ENCODE assay signal across 1 cellular context in genomic region chr13:99969934-99970760, GRCh38.
TF ChIP-seq lines count a peak whose summit lies in the region.

No MANE protein-coding gene starts in this region.

TF ChIP-seq in GM12878, 131 proteins besides CTCF, POLR2A, EP300 and RAD21 (continued from another document):
- no peak for TF ChIP-seq PKNOX1 (IDR thresholded peaks at IDR 0.05)
- TF ChIP-seq HCFC1 (IDR thresholded peaks at IDR 0.05; ENCODE audit: low read length), result no peak
- TF ChIP-seq FOS (IDR thresholded peaks at IDR 0.05; ENCODE audit: borderline replicate concordance, extremely low read depth, insufficient read length), result no peak
- no peak for TF ChIP-seq USF1 (IDR thresholded peaks at IDR 0.05; ENCODE audit: borderline replicate concordance, extremely low read length, insufficient read depth, low read depth, low read length)
- no peak for TF ChIP-seq ZBTB33 (IDR thresholded peaks at IDR 0.05)
- no peak for TF ChIP-seq ESRRA (IDR thresholded peaks at IDR 0.05; ENCODE audit: low read length)
- no peak for TF ChIP-seq BHLHE40 (IDR thresholded peaks at IDR 0.05; ENCODE audit: borderline replicate concordance in 1 of 2, low read depth in 2 of 2, low read length in 1 of 2)
- TF ChIP-seq MXI1 (IDR thresholded peaks at IDR 0.05; ENCODE audit: low read depth, low read length), result no peak
- no peak for TF ChIP-seq HSF1 (IDR thresholded peaks at IDR 0.05; ENCODE audit: low read depth, low read length)
